Comparison of ENCODE assay signal across 8 cellular contexts in the genomic region with DNA sequence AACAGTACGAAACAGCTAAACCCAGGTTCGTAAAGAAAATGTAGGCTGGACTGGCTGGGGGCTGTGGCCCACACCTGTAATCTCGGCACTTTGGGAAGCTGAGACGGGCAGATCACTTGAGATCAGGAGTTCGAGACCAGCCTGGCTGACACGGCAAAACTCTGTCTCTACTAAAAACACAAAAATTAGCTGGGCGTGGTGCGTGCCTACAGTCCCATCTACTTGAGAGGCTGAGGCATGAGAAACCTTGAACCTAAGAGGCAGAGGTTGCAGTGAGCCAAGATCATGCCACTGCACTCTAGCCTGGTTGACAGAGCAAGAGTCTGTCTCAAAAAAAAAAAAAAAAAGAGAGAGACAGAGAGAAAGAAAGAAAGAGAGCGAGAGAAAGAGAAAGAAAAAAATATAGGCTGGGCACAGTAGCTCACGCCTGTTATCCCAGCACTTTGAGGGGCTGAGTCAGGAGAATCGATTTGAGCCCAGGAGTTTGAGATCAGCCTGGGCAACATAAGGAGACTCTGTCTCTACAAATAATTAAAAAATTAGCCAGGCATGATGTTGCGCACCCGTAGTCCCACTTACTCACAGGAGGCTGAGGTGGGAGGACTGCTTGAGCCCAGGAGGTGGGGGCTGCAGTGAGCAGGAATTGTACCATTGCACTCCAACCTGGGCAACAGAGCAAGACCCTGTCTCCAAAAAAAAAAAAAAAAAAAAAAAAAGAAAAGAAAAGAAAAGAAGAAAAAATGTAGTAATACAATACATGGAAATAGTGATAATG. TPM values are rescaled to one million over a fixed set of nuclear protein-coding genes. Genes with fewer than 3 reads are reported as not detected.
DNase-seq lines count a peak whose midpoint lies in the region; ATAC-seq and TF ChIP-seq lines count a peak whose summit lies in the region.
"Had no signal": no experiment of that assay in that cellular context is flagged by ENCODE, and none has a peak within 500 bp of the region (broad histone marks: within the 10 kb centered on the region; RNA-seq: fewer than 3 reads in every experiment).

No MANE protein-coding gene starts in this region.

- peaks cover 95% of the 10 kb centered on the region for H3K4me1 Mint-ChIP-seq in activated naive CD8-positive, alpha-beta T cell treated with anti-CD3 and anti-CD28 coated beads, Interleukin-2, amount 50 U/mL, for 24 hours

- H3K27ac ChIP-seq in PC-3 (ENCODE audit: low read length) (peak overlapping the region; percentile 55), lower lobe of right lung (peak overlapping the region; percentile 71), subcutaneous abdominal adipose tissue (ENCODE audit: low read depth, low read length) (peak overlapping the region; percentile 74)

- peak overlapping the region; percentile 62 for H3K4me2 ChIP-seq in PC-3 (ENCODE audit: low read length)

- H3K4me1 ChIP-seq in PC-3 (ENCODE audit: insufficient read depth, low read length), result peaks cover 44% of the 10 kb centered on the region
- H3K4me1 ChIP-seq in lower lobe of right lung, result peaks cover 99% of the 10 kb centered on the region
- peaks cover 13 to 87% (median 77%) of the 10 kb centered on the region in 5 donors for H3K4me1 ChIP-seq in subcutaneous abdominal adipose tissue (ENCODE audit: control insufficient read depth in 5 of 5, insufficient read depth in 5 of 5, low read length in 5 of 5)

- no peaks in the 10 kb centered on the region for H3K9me3 ChIP-seq in PC-3 (ENCODE audit: low read length)
- no peaks in the 10 kb centered on the region for H3K9me3 ChIP-seq in lower lobe of right lung
- H3K9me3 ChIP-seq in subcutaneous abdominal adipose tissue (ENCODE audit: control insufficient read depth in 5 of 5, low read length in 5 of 5), result no peaks in the 10 kb centered on the region

- peaks cover 26% of the 10 kb centered on the region for H3K36me3 Mint-ChIP-seq in activated naive CD8-positive, alpha-beta T cell treated with anti-CD3 and anti-CD28 coated beads, Interleukin-2, amount 50 U/mL, for 24 hours (ENCODE audit: low read depth)

- no peak overlapping the region for H3K4me3 ChIP-seq in PC-3 (ENCODE audit: low read length)
- H3K4me3 ChIP-seq in lower lobe of right lung, result no peak overlapping the region
- H3K4me3 ChIP-seq in subcutaneous abdominal adipose tissue (ENCODE audit: low read depth in 1 of 5, low read length in 5 of 5), result no peak overlapping the region

- CTCF ChIA-PET in PC-3 (lab: Charles Lee), result no interaction called here

- intact Hi-C loops in PC-3 (cut with micrococcal nuclease), result loop anchor here (10.0 kb wide), 1 partner anchor 55 kb away; no protein-coding TSS in a partner anchor
- intact Hi-C loops in lower lobe of right lung (cut with DNase I), result no loop called here

- H3K79me2 ChIP-seq in PC-3 (ENCODE audit: low read length), result peaks cover 92% of the 10 kb centered on the region

- no peak overlapping the region for H3K9ac ChIP-seq in PC-3 (ENCODE audit: low read length)
- H3K9ac ChIP-seq in subcutaneous abdominal adipose tissue (ENCODE audit: low read length in 5 of 5), result peak overlapping the region in 1 of 5 donors; percentile 35

- H2AFZ ChIP-seq in PC-3 (ENCODE audit: low read length), result no peak overlapping the region

- H3K36me3 ChIP-seq in PC-3 (ENCODE audit: low read depth, low read length) (no peaks in the 10 kb centered on the region), lower lobe of right lung (no peaks in the 10 kb centered on the region), subcutaneous abdominal adipose tissue (ENCODE audit: control insufficient read depth in 5 of 5, insufficient read depth in 5 of 5, low read length in 5 of 5) (peaks cover 0 to 4% (median 0%) of the 10 kb centered on the region in 5 donors)

- POLR2A ChIA-PET in PC-3 (lab: Charles Lee; ENCODE audit: unreplicated experiment), result no interaction called here

- peaks cover 3% of the 10 kb centered on the region for H3F3A ChIP-seq in PC-3 (ENCODE audit: low read length, unreplicated experiment)

- H3K9me3 Mint-ChIP-seq in activated naive CD8-positive, alpha-beta T cell treated with anti-CD3 and anti-CD28 coated beads, Interleukin-2, amount 50 U/mL, for 24 hours, result no peaks in the 10 kb centered on the region

- H4K20me1 ChIP-seq in PC-3 (ENCODE audit: low read length), result peaks cover 59% of the 10 kb centered on the region

- peak overlapping the region; percentile 59 for H3K4me3 Mint-ChIP-seq in activated naive CD8-positive, alpha-beta T cell treated with anti-CD3 and anti-CD28 coated beads, Interleukin-2, amount 50 U/mL, for 24 hours

- no peak for DNase-seq in PC-3
- DNase-seq in activated naive CD8-positive, alpha-beta T cell treated with anti-CD3 and anti-CD28 coated beads, Interleukin-2, amount 50 U/mL, for 24 hours, result no peak
- DNase-seq in lower lobe of right lung, result no peak
- DNase-seq in activated CD8-positive, alpha-beta memory T cell treated with anti-CD3 and anti-CD28 coated beads for 24 hours, result no peak
- no peak for DNase-seq in middle frontal gyrus (ENCODE audit: extremely low spot score, low spot score)
- no peak for DNase-seq in NCI-H82 (lab: John Stamatoyannopoulos, UW)
- DNase-seq: RPMI8226 had no signal

- no peaks in the 10 kb centered on the region for H3K27me3 Mint-ChIP-seq in activated naive CD8-positive, alpha-beta T cell treated with anti-CD3 and anti-CD28 coated beads, Interleukin-2, amount 50 U/mL, for 24 hours

- TF ChIP-seq CTCF in PC-3 (conservative IDR thresholded peaks at IDR 0.05; ENCODE audit: low read depth, low read length), result no peak
- no peak for TF ChIP-seq CTCF in lower lobe of right lung (IDR thresholded peaks at IDR 0.05)

- H3K27me3 ChIP-seq in PC-3 (ENCODE audit: low read length), result no peaks in the 10 kb centered on the region
- no peaks in the 10 kb centered on the region for H3K27me3 ChIP-seq in lower lobe of right lung (ENCODE audit: low read depth)
- no peaks in the 10 kb centered on the region for H3K27me3 ChIP-seq in subcutaneous abdominal adipose tissue (ENCODE audit: control insufficient read depth in 5 of 5, insufficient read depth in 4 of 5, low read length in 5 of 5)

- ATAC-seq in PC-3, result no peak
- no peak for ATAC-seq in activated naive CD8-positive, alpha-beta T cell treated with anti-CD3 and anti-CD28 coated beads, Interleukin-2, amount 50 U/mL, for 24 hours
- ATAC-seq in lower lobe of right lung, result no peak

- peak overlapping the region; percentile 93 for H3K27ac Mint-ChIP-seq in activated naive CD8-positive, alpha-beta T cell treated with anti-CD3 and anti-CD28 coated beads, Interleukin-2, amount 50 U/mL, for 24 hours

- BruUV-seq in PC-3 (replicated peaks; lab: Mats Ljungman, UMichigan), result no TSS peak

- no peaks in the 10 kb centered on the region for H3K9me2 ChIP-seq in PC-3 (replicated peaks; ENCODE audit: low read length)

RNA-seq across cellular contexts. Expression of a gene that starts 35.7 kb away (rescaled TPM):
- total RNA-seq in PC-3 (2014; rRNA removed), result 86.7 and 94.3 TPM in 2 replicates
- total RNA-seq in lower lobe of right lung, result 236 TPM
